ENCODE assay signal across 25 cellular contexts in the genomic region with DNA sequence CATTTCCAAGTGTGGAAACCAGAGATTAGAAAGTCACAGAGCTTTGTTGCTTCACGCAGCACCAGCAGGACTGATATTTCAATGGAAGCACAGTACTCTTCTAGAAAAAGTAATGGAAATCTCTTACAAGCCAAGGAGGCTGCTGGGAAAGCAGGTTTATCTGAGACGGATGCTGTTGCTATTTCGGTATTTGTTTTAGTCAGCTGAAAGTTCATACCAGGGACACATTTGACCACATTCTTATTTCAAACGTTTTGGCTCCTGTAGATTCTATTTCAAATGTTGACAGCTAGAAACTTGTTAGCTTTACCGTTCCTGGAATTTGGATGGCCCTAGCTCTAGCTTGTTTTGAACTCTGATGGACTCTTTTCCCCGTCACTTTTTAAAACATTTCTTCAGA. TPM values are rescaled to one million over a fixed set of nuclear protein-coding genes. Genes with fewer than 3 reads are reported as not detected.
DNase-seq lines count a peak whose midpoint lies in the region; ATAC-seq and TF ChIP-seq lines count a peak whose summit lies in the region.
"Had no signal": no experiment of that assay in that cellular context is flagged by ENCODE, and none has a peak within 500 bp of the region (broad histone marks: within the 10 kb centered on the region; RNA-seq: fewer than 3 reads in every experiment).

No MANE protein-coding gene starts in this region.

- H3K27me3 Mint-ChIP-seq in effector memory CD8-positive, alpha-beta T cell = peaks cover 14 to 34% of the 10 kb centered on the region in 2 donors

- H3K27me3 ChIP-seq in heart right ventricle = no peaks in the 10 kb centered on the region
- H3K27me3 ChIP-seq in MM.1S (replicated peaks; ENCODE audit: insufficient read depth, low read length) = peaks cover 6% of the 10 kb centered on the region; the same call in 1 of the 2 replicates
- H3K27me3 ChIP-seq in thoracic aorta (replicated peaks; ENCODE audit: insufficient read depth) = no peaks in the 10 kb centered on the region
- H3K27me3 ChIP-seq: Peyer's patch had no signal

- intact Hi-C loops in heart right ventricle (cut with DNase I) (loop anchor here in 2 of 10 donors (10.0 kb wide), 3 partner anchors 108 to 748 kb away; no protein-coding TSS in a partner anchor), cardiac septum (cut with DNase I) (loop anchor here (5.0 kb wide), 1 partner anchor 105 kb away; no protein-coding TSS in a partner anchor)

- no peak overlapping the region for H3K9ac ChIP-seq in MM.1S (ENCODE audit: low read length)

- peak overlapping the region; percentile 29; the same call in 1 of the 2 replicates for H3K4me2 ChIP-seq in MM.1S (ENCODE audit: low read depth, low read length)

- DNase-seq in heart right ventricle (no peak), cardiac septum (ENCODE audit: low spot score) (no peak), MM.1S (peak; percentile 65), choroid plexus epithelial cell (ENCODE audit: low read depth) (peak; percentile 89), thoracic aorta (ENCODE audit: low spot score) (no peak), foreskin fibroblast (no peak), LoVo (ENCODE audit: low spot score) (no peak)
- no peak for DNase-seq in effector memory CD8-positive, alpha-beta T cell
- DNase-seq: activated B cell treated with CpG ODN at 0.5 μM for 24 hours; activated naive CD4-positive, alpha-beta T cell treated with anti-CD3 and anti-CD28 coated beads for 36 hours; activated T-cell treated with anti-CD3 and anti-CD28 coated beads, Interleukin-2, amount 50 U/mL, for 24 hours; anterior cingulate cortex; COR-L47; esophagus squamous epithelium; GOT3; KG1; lower lobe of right lung; NCI-H1092 treated with DMSO at 0.1 percent for 48 hours; NCI-H2029 treated with DMSO at 0.1 percent for 48 hours; NCI-H446; Peyer's patch; substantia nigra; T-helper 9 cell had no signal

- H3K4me1 ChIP-seq in heart right ventricle = peaks cover 11 to 56% (median 25%) of the 10 kb centered on the region in 9 donors
- H3K4me1 ChIP-seq in MM.1S (ENCODE audit: low read length) = peaks cover 9% of the 10 kb centered on the region
- H3K4me1 ChIP-seq in thoracic aorta (ENCODE audit: control insufficient read depth in 1 of 2, low read depth in 2 of 2) = peaks cover 5 to 27% of the 10 kb centered on the region in 2 donors

- no peak overlapping the region for H3K27ac Mint-ChIP-seq in effector memory CD8-positive, alpha-beta T cell
- H3K27ac Mint-ChIP-seq: activated B cell treated with CpG ODN at 0.5 μM for 24 hours; activated naive CD4-positive, alpha-beta T cell treated with anti-CD3 and anti-CD28 coated beads for 36 hours; activated T-cell treated with anti-CD3 and anti-CD28 coated beads, Interleukin-2, amount 50 U/mL, for 24 hours had no signal

- H3K9me3 ChIP-seq in heart right ventricle (no peaks in the 10 kb centered on the region), MM.1S (replicated peaks; ENCODE audit: insufficient read depth, low read length) (no peaks in the 10 kb centered on the region), thoracic aorta (no peaks in the 10 kb centered on the region)
- H3K9me3 ChIP-seq: esophagus squamous epithelium, lower lobe of right lung, neutrophil, Peyer's patch had no signal

- peaks cover 12% of the 10 kb centered on the region for H3K36me3 Mint-ChIP-seq in effector memory CD8-positive, alpha-beta T cell (ENCODE audit: insufficient read depth)

- ATAC-seq in heart right ventricle (peak in 1 of 8 donors; percentile 9), thoracic aorta (ENCODE audit: insufficient number of reproducible peaks, low FRiP score, low read depth) (no peak)
- ATAC-seq in effector memory CD8-positive, alpha-beta T cell (replicated peaks) = no peak
- ATAC-seq: lower lobe of right lung had no signal

- TF ChIP-seq CTCF in heart right ventricle (IDR thresholded peaks at IDR 0.05) (no peak), MM.1S (IDR thresholded peaks at IDR 0.05; ENCODE audit: low read length) (no peak), choroid plexus epithelial cell (conservative IDR thresholded peaks at IDR 0.05; ENCODE audit: low read depth, low read length) (no peak), thoracic aorta (IDR thresholded peaks at IDR 0.05) (no peak), foreskin fibroblast (IDR thresholded peaks at IDR 0.05; ENCODE audit: low read depth, low read length) (no peak)

- WGBS in heart right ventricle, 2 donors = 10 to 17% methylated on average over 6 of the region's 6 CpGs

- H2AFZ ChIP-seq in MM.1S (ENCODE audit: low read length) = no peak overlapping the region

- no peaks in the 10 kb centered on the region for H4K20me1 ChIP-seq in MM.1S (ENCODE audit: insufficient read depth, low read length)

- peaks cover 9 to 17% of the 10 kb centered on the region in 2 donors for H3K4me1 Mint-ChIP-seq in effector memory CD8-positive, alpha-beta T cell (ENCODE audit: low read depth in 2 of 2)

- H3K4me3 ChIP-seq in heart right ventricle (no peak overlapping the region), MM.1S (ENCODE audit: low read length) (no peak overlapping the region), choroid plexus epithelial cell (ENCODE audit: low read depth, low read length) (no peak overlapping the region), thoracic aorta (no peak overlapping the region), foreskin fibroblast (ENCODE audit: low read depth in 1 of 2, low read length in 2 of 2) (no peak overlapping the region)
- H3K4me3 ChIP-seq: esophagus squamous epithelium, lower lobe of right lung, Peyer's patch, SK-N-MC had no signal

- no peak overlapping the region for H3K4me3 Mint-ChIP-seq in effector memory CD8-positive, alpha-beta T cell
- H3K4me3 Mint-ChIP-seq: activated B cell treated with CpG ODN at 0.5 μM for 24 hours; activated naive CD4-positive, alpha-beta T cell treated with anti-CD3 and anti-CD28 coated beads for 36 hours; activated T-cell treated with anti-CD3 and anti-CD28 coated beads, Interleukin-2, amount 50 U/mL, for 24 hours had no signal

- H3K36me3 ChIP-seq in heart right ventricle = peaks cover 0 to 4% (median 0%) of the 10 kb centered on the region in 9 donors
- H3K36me3 ChIP-seq in MM.1S (replicated peaks; ENCODE audit: insufficient read depth, low read length) = no peaks in the 10 kb centered on the region
- no peaks in the 10 kb centered on the region for H3K36me3 ChIP-seq in thoracic aorta
- H3K36me3 ChIP-seq: lower lobe of right lung, neutrophil, Peyer's patch had no signal

- H3K79me2 ChIP-seq in MM.1S (ENCODE audit: low read length) = peaks cover 4% of the 10 kb centered on the region

- H3K27ac ChIP-seq in heart right ventricle = peak overlapping the region; percentile 15 to 96 (median 76)
- H3K27ac ChIP-seq in MM.1S (ENCODE audit: low read length) = no peak overlapping the region
- peak overlapping the region; percentile 58 to 64 for H3K27ac ChIP-seq in thoracic aorta
- H3K27ac ChIP-seq: esophagus squamous epithelium, lower lobe of right lung, neutrophil, Peyer's patch, SK-N-MC had no signal

- H3F3A ChIP-seq in MM.1S (ENCODE audit: insufficient read depth, low read length) = peaks cover 6% of the 10 kb centered on the region; the same call in 1 of the 2 replicates

- H3K9me3 Mint-ChIP-seq in effector memory CD8-positive, alpha-beta T cell = no peaks in the 10 kb centered on the region
- H3K9me3 Mint-ChIP-seq: activated B cell treated with CpG ODN at 0.5 μM for 24 hours; activated naive CD4-positive, alpha-beta T cell treated with anti-CD3 and anti-CD28 coated beads for 36 hours; activated T-cell treated with anti-CD3 and anti-CD28 coated beads, Interleukin-2, amount 50 U/mL, for 24 hours had no signal

- no peaks in the 10 kb centered on the region for H3K9me2 ChIP-seq in MM.1S (replicated peaks; ENCODE audit: insufficient read depth, low read length)

RNA-seq across cellular contexts. Expression of gene TMEM242, which starts 3.7 kb away (rescaled TPM):
- total RNA-seq in heart right ventricle = 10 to 100 TPM; 12.5 to 18.7 (median 16.7) TPM
- 10 to 100 TPM in 1 of 2 donors, 1 to 10 TPM in 1; 8.9 to 14.2 TPM for polyA plus RNA-seq in heart right ventricle
- 18.9 TPM for total RNA-seq in cardiac septum
- 1 to 10 TPM; 7.3 to 8.8 TPM for total RNA-seq in thoracic aorta

RNA-seq across cellular contexts. Expression of gene ZDHHC14, which starts 54.0 kb away (rescaled TPM):
- total RNA-seq in heart right ventricle = 10 to 100 TPM in 9 of 10 donors, 1 to 10 TPM in 1; 9.1 to 31.2 (median 16.3) TPM
- 1 to 10 TPM; 7.7 to 9.9 TPM for polyA plus RNA-seq in heart right ventricle
- 26.1 TPM for total RNA-seq in cardiac septum
- total RNA-seq in thoracic aorta = 10 to 100 TPM; 20.0 to 31.1 TPM

Comparison
In these comparisons a context has a peak if more than half of its experiments do, and no peak if none do; other contexts are left out.
1. DNase-seq: peak in MM.1S (single experiment) and choroid plexus epithelial cell (single experiment); none in heart right ventricle (0 of 2), cardiac septum (single experiment), thoracic aorta (single experiment), effector memory CD8-positive, alpha-beta T cell (0 of 3), foreskin fibroblast (0 of 2) and LoVo (single experiment).